ENCODE assay signal across 1 cellular context in genomic region chr4:179285696-179286095, GRCh38.
TF ChIP-seq lines count a peak whose summit lies in the region.

No MANE protein-coding gene starts in this region.

TF ChIP-seq in HepG2, 621 proteins besides CTCF, POLR2A, EP300 and RAD21 (continued from another document and continues in another):
- TF ChIP-seq ARID4A (CRISPR knock-in tag; IDR thresholded peaks at IDR 0.05; ENCODE audit: borderline replicate concordance) (no peak), ZNF446 (CRISPR knock-in tag; IDR thresholded peaks at IDR 0.05) (no peak), ZNF451 (CRISPR knock-in tag; IDR thresholded peaks at IDR 0.05) (no peak), FOXP1 (IDR thresholded peaks at IDR 0.05) (no peak), FOXP1 (CRISPR knock-in tag; IDR thresholded peaks at IDR 0.05) (peak; percentile 51), TOPORS (CRISPR knock-in tag; IDR thresholded peaks at IDR 0.05) (no peak), ZNF800 (CRISPR knock-in tag; IDR thresholded peaks at IDR 0.05) (no peak), ZNF225 (CRISPR knock-in tag; IDR thresholded peaks at IDR 0.05) (no peak), SIX4 (CRISPR knock-in tag; IDR thresholded peaks at IDR 0.05) (no peak), HMG20A (CRISPR knock-in tag; IDR thresholded peaks at IDR 0.05; ENCODE audit: borderline replicate concordance) (no peak), KLF12 (CRISPR knock-in tag; IDR thresholded peaks at IDR 0.05; ENCODE audit: borderline replicate concordance) (no peak), IKZF5 (CRISPR knock-in tag; IDR thresholded peaks at IDR 0.05) (no peak), YEATS2 (CRISPR knock-in tag; IDR thresholded peaks at IDR 0.05; ENCODE audit: borderline replicate concordance) (no peak), ZNF703 (CRISPR knock-in tag; IDR thresholded peaks at IDR 0.05; ENCODE audit: borderline replicate concordance) (no peak), AKAP8 (CRISPR knock-in tag; IDR thresholded peaks at IDR 0.05) (no peak), MEF2D (CRISPR knock-in tag; IDR thresholded peaks at IDR 0.05) (no peak), ZBTB49 (CRISPR knock-in tag; IDR thresholded peaks at IDR 0.05; ENCODE audit: borderline replicate concordance) (no peak), ZBTB3 (CRISPR knock-in tag; IDR thresholded peaks at IDR 0.05; ENCODE audit: borderline replicate concordance, low read depth) (no peak), AGO1 (IDR thresholded peaks at IDR 0.05; ENCODE audit: low read depth, low read length, poor library complexity, severe bottlenecking) (no peak), ONECUT2 (CRISPR knock-in tag; IDR thresholded peaks at IDR 0.05) (no peak), NRL (CRISPR knock-in tag; IDR thresholded peaks at IDR 0.05; ENCODE audit: borderline replicate concordance) (no peak), SOX6 (IDR thresholded peaks at IDR 0.05) (no peak), SOX6 (CRISPR knock-in tag; IDR thresholded peaks at IDR 0.05) (peak; percentile 63; the same call in 1 of the 2 replicates), NR2F6 (IDR thresholded peaks at IDR 0.05) (no peak), NR2F6 (CRISPR knock-in tag; IDR thresholded peaks at IDR 0.05) (0 out of 2 replicates have a peak, but pooled peaks have one; percentile 6), GRHL1 (CRISPR knock-in tag; conservative IDR thresholded peaks at IDR 0.05) (no peak), MTA3 (CRISPR knock-in tag; IDR thresholded peaks at IDR 0.05) (no peak), NR2F2 (IDR thresholded peaks at IDR 0.05; ENCODE audit: borderline replicate concordance, low read depth) (no peak), USF2 (IDR thresholded peaks at IDR 0.05; ENCODE audit: low read depth, low read length) (no peak), USF2 (CRISPR knock-in tag; IDR thresholded peaks at IDR 0.05; ENCODE audit: borderline replicate concordance) (no peak), MYPOP (CRISPR knock-in tag; IDR thresholded peaks at IDR 0.05) (no peak), TOE1 (CRISPR knock-in tag; IDR thresholded peaks at IDR 0.05) (no peak), TEF (CRISPR knock-in tag; IDR thresholded peaks at IDR 0.05) (no peak), SOX5 (CRISPR knock-in tag; IDR thresholded peaks at IDR 0.05; ENCODE audit: borderline replicate concordance) (peak; percentile 57), ZC3H4 (CRISPR knock-in tag; IDR thresholded peaks at IDR 0.05; ENCODE audit: borderline replicate concordance) (no peak), HNF4G (IDR thresholded peaks at IDR 0.05; ENCODE audit: borderline replicate concordance, low read depth, low read length) (peak; percentile 23; the same call in 1 of the 2 replicates), HNF4G (CRISPR knock-in tag; IDR thresholded peaks at IDR 0.05; ENCODE audit: borderline replicate concordance, low read depth) (no peak), CREB1 (IDR thresholded peaks at IDR 0.05) (no peak), CREB1 (CRISPR knock-in tag; IDR thresholded peaks at IDR 0.05) (peak; percentile 73), NCOA1 (CRISPR knock-in tag; IDR thresholded peaks at IDR 0.05) (no peak), PAXIP1 (CRISPR knock-in tag; conservative IDR thresholded peaks at IDR 0.05) (0 out of 2 replicates have a peak, but pooled peaks have one; percentile 52), RXRB (CRISPR knock-in tag; IDR thresholded peaks at IDR 0.05; ENCODE audit: borderline replicate concordance) (peak; percentile 48; the same call in 1 of the 2 replicates), GATAD2A (CRISPR knock-in tag; IDR thresholded peaks at IDR 0.05) (no peak), HDAC1 (CRISPR knock-in tag; IDR thresholded peaks at IDR 0.05) (no peak), SAP130 (CRISPR knock-in tag; IDR thresholded peaks at IDR 0.05; ENCODE audit: low read depth) (no peak), ZNF275 (CRISPR knock-in tag; IDR thresholded peaks at IDR 0.05; ENCODE audit: borderline replicate concordance) (no peak)
